ENCODE assay signal across 25 cellular contexts in genomic region chr9:129064499-129064908, GRCh38.
"Had no signal": no experiment of that assay in that cellular context is flagged by ENCODE, and none has a peak within 500 bp of the region (broad histone marks: within the 10 kb centered on the region; RNA-seq: fewer than 3 reads in every experiment).

No MANE protein-coding gene starts in this region.

- H3K27ac ChIP-seq: dorsolateral prefrontal cortex, epithelial cell of prostate, esophagus muscularis mucosa, gastrocnemius medialis, heart right ventricle, left lung, lower lobe of right lung, psoas muscle, spleen, tibial artery, upper lobe of left lung, uterus had no signal

- H3K4me1 Mint-ChIP-seq: mesothelial cell of epicardium, nephron had no signal

- H3K4me3 Mint-ChIP-seq: memory B cell; mesothelial cell of epicardium; nephron; stimulated activated memory B cell treated with anti-CD40 and anti-IgM and Interleukin-4, amounts not matched to agents 10 μg/mL and 1 μg/mL and 100 μg/mL, for 72 hours; stimulated activated naive CD8-positive, alpha-beta T cell treated with anti-CD3 and anti-CD28 coated beads, Interleukin-15, Interleukin-2, amounts not matched to agents 100 ng/mL and 50 ng/mL, for 24 hours had no signal

- ATAC-seq: gastrocnemius medialis; heart right ventricle; left lung; lower lobe of right lung; psoas muscle; sciatic nerve; stimulated activated memory B cell treated with anti-CD40 and anti-IgM and Interleukin-4, amounts not matched to agents 10 μg/mL and 1 μg/mL and 100 μg/mL, for 72 hours had no signal

- H3K4me3 ChIP-seq: dorsolateral prefrontal cortex, esophagus muscularis mucosa, gastrocnemius medialis, heart right ventricle, left lung, lower lobe of right lung, psoas muscle, spleen, tibial artery, upper lobe of left lung, uterus had no signal

- H3K9me3 Mint-ChIP-seq: memory B cell; mesothelial cell of epicardium; nephron; stimulated activated memory B cell treated with anti-CD40 and anti-IgM and Interleukin-4, amounts not matched to agents 10 μg/mL and 1 μg/mL and 100 μg/mL, for 72 hours; stimulated activated naive CD8-positive, alpha-beta T cell treated with anti-CD3 and anti-CD28 coated beads, Interleukin-15, Interleukin-2, amounts not matched to agents 100 ng/mL and 50 ng/mL, for 24 hours had no signal

- H3K27me3 ChIP-seq: dorsolateral prefrontal cortex, esophagus muscularis mucosa, gastrocnemius medialis, heart right ventricle, left lung, spleen, tibial artery, upper lobe of left lung, uterus had no signal

- H3K4me1 ChIP-seq: gastrocnemius medialis, lower lobe of right lung, psoas muscle, tibial artery, uterus had no signal

- H3K36me3 ChIP-seq: uterus had no signal

- DNase-seq: cortex of kidney; dorsolateral prefrontal cortex; effector memory CD4-positive, alpha-beta T cell; gastrocnemius medialis; heart right ventricle; islet precursor cell; left lung; lower lobe of right lung; psoas muscle; retina; spleen; stimulated activated CD4-positive, alpha-beta T cell treated with anti-CD3 and anti-CD28 coated beads, Interleukin-15, amount 100 ng/mL, for 24 hours; stimulated activated CD4-positive, alpha-beta T cell treated with anti-CD3 and anti-CD28 coated beads, Interleukin-1b, Interleukin-23, amount 100 ng/mL, for 48 hours; stimulated activated CD4-positive, alpha-beta T cell treated with anti-CD3 and anti-CD28 coated beads, Interleukin-4, amount 100 ng/mL, for 24 hours; tibial artery; upper lobe of left lung; uterus had no signal

- H3K27me3 Mint-ChIP-seq: memory B cell; stimulated activated memory B cell treated with anti-CD40 and anti-IgM and Interleukin-4, amounts not matched to agents 10 μg/mL and 1 μg/mL and 100 μg/mL, for 72 hours; stimulated activated naive CD8-positive, alpha-beta T cell treated with anti-CD3 and anti-CD28 coated beads, Interleukin-15, Interleukin-2, amounts not matched to agents 100 ng/mL and 50 ng/mL, for 24 hours had no signal

- H3K27ac Mint-ChIP-seq: memory B cell; mesothelial cell of epicardium; nephron; stimulated activated memory B cell treated with anti-CD40 and anti-IgM and Interleukin-4, amounts not matched to agents 10 μg/mL and 1 μg/mL and 100 μg/mL, for 72 hours; stimulated activated naive CD8-positive, alpha-beta T cell treated with anti-CD3 and anti-CD28 coated beads, Interleukin-15, Interleukin-2, amounts not matched to agents 100 ng/mL and 50 ng/mL, for 24 hours had no signal

- H3K9me3 ChIP-seq: esophagus muscularis mucosa, gastrocnemius medialis, heart right ventricle, left lung, lower lobe of right lung, psoas muscle, spleen, tibial artery, upper lobe of left lung, uterus had no signal
